In genomic region chr10:5293691-5294550, GRCh38 we compare ENCODE assay signal across 8 cellular contexts.
DNase-seq lines count a peak whose midpoint lies in the region; ATAC-seq and TF ChIP-seq lines count a peak whose summit lies in the region.

No MANE protein-coding gene starts in this region.

- no peaks in the 10 kb centered on the region for H3K79me2 ChIP-seq in GM23338 (replicated peaks; ENCODE audit: insufficient read depth)

- H3K27me3 Mint-ChIP-seq in GM23338 (ENCODE audit: insufficient read depth, low read depth, poor library complexity), result no peaks in the 10 kb centered on the region
- H3K27me3 Mint-ChIP-seq in activated T-helper 1 cell treated with anti-CD3 and anti-CD28 coated beads, Interleukin-12 subunit alpha, Interleukin-12 subunit beta, Interleukin-2, Interleukin-4 antibody, amounts not matched to agents 30 ng/mL and 10 ng/mL and 1 ng/mL, durations not matched to agents 14 hours and 24 hours and 36 hours (ENCODE audit: insufficient read depth), result no peaks in the 10 kb centered on the region

- H3K9me2 ChIP-seq in GM23338 (ENCODE audit: insufficient read depth), result no peaks in the 10 kb centered on the region

- no peaks in the 10 kb centered on the region for H4K20me1 ChIP-seq in BLaER1 treated with 17β-estradiol and CSF1 and Interleukin-3, amounts not matched to agents 10 nM and 100 nM
- no peaks in the 10 kb centered on the region for H4K20me1 ChIP-seq in GM23338 (replicated peaks; ENCODE audit: insufficient read depth)

- peak overlapping the region in 1 of 10 experiments; percentile 47; a peak in 4 of 20 replicates for H3K4me3 ChIP-seq in BLaER1 treated with 17β-estradiol and CSF1 and Interleukin-3, amounts not matched to agents 10 nM and 100 nM
- H3K4me3 ChIP-seq in GM23338 (no peak overlapping the region), spleen (peak overlapping the region in 1 of 8 donors; percentile 11)

- no peak overlapping the region for H3K4me3 Mint-ChIP-seq in GM23338
- peak overlapping the region; percentile 93 for H3K4me3 Mint-ChIP-seq in activated T-helper 1 cell treated with anti-CD3 and anti-CD28 coated beads, Interleukin-12 subunit alpha, Interleukin-12 subunit beta, Interleukin-2, Interleukin-4 antibody, amounts not matched to agents 30 ng/mL and 10 ng/mL and 1 ng/mL, durations not matched to agents 14 hours and 24 hours and 36 hours

- peak overlapping the region in 10 of 11 experiments; percentile 32 to 82 (median 62); a peak in 16 of 22 replicates for H3K9ac ChIP-seq in BLaER1 treated with 17β-estradiol and CSF1 and Interleukin-3, amounts not matched to agents 10 nM and 100 nM

- peaks cover 0 to 7% (median 0%) of the 10 kb centered on the region in 11 experiments; a peak in 1 of 22 replicates for H3K36me3 ChIP-seq in BLaER1 treated with 17β-estradiol and CSF1 and Interleukin-3, amounts not matched to agents 10 nM and 100 nM
- H3K36me3 ChIP-seq in GM23338 (ENCODE audit: insufficient read depth), result no peaks in the 10 kb centered on the region
- no peaks in the 10 kb centered on the region for H3K36me3 ChIP-seq in spleen

- ATAC-seq in GM23338 (peak; percentile 100), HG02642 (IDR thresholded peaks at IDR 0.05; ENCODE audit: poor library complexity, unreplicated experiment) (no peak)

- peaks cover 0 to 72% (median 10%) of the 10 kb centered on the region in 11 experiments; a peak in 15 of 22 replicates for H3K9me3 ChIP-seq in BLaER1 treated with 17β-estradiol and CSF1 and Interleukin-3, amounts not matched to agents 10 nM and 100 nM (replicated peaks in 1 of 11)
- H3K9me3 ChIP-seq in spleen, result peaks cover 0 to 3% (median 0%) of the 10 kb centered on the region in 8 donors

- H3K27me3 ChIP-seq in BLaER1 treated with 17β-estradiol and CSF1 and Interleukin-3, amounts not matched to agents 10 nM and 100 nM, result no peaks in the 10 kb centered on the region
- no peaks in the 10 kb centered on the region for H3K27me3 ChIP-seq in GM23338 (ENCODE audit: insufficient read depth)
- H3K27me3 ChIP-seq in spleen (replicated peaks in 1 of 7), result no peaks in the 10 kb centered on the region

- H3K27ac ChIP-seq in BLaER1 treated with 17β-estradiol and CSF1 and Interleukin-3, amounts not matched to agents 10 nM and 100 nM, result peak overlapping the region; percentile 7 to 99 (median 89); a peak in 21 of 22 replicates
- H3K27ac ChIP-seq in GM23338 (ENCODE audit: low read depth), result no peak overlapping the region
- H3K27ac ChIP-seq in spleen, result peak overlapping the region; percentile 15 to 84 (median 52)

- no peaks in the 10 kb centered on the region for H3F3A ChIP-seq in GM23338 (replicated peaks; ENCODE audit: low read depth)

- peak; percentile 71 to 98 for TF ChIP-seq CTCF in GM23338 (conservative IDR thresholded peaks at IDR 0.05; ENCODE audit: low read depth in 2 of 2)
- peak in 7 of 11 experiments; percentile 12 to 68 (median 46) for TF ChIP-seq CTCF in spleen (IDR thresholded peaks at IDR 0.05 in 8 of 11, conservative IDR thresholded peaks at IDR 0.05 in 3 of 11)

- H3K4me2 ChIP-seq in BLaER1 treated with 17β-estradiol and CSF1 and Interleukin-3, amounts not matched to agents 10 nM and 100 nM, result peak overlapping the region; percentile 48 to 85 (median 65)
- H3K4me2 ChIP-seq in GM23338, result no peak overlapping the region

- no peak overlapping the region for H3K27ac Mint-ChIP-seq in GM23338
- peak overlapping the region; percentile 100 for H3K27ac Mint-ChIP-seq in activated T-helper 1 cell treated with anti-CD3 and anti-CD28 coated beads, Interleukin-12 subunit alpha, Interleukin-12 subunit beta, Interleukin-2, Interleukin-4 antibody, amounts not matched to agents 30 ng/mL and 10 ng/mL and 1 ng/mL, durations not matched to agents 14 hours and 24 hours and 36 hours

- H2AFZ ChIP-seq in GM23338, result no peak overlapping the region

- peaks cover 27 to 93% (median 73%) of the 10 kb centered on the region in 10 experiments for H3K4me1 ChIP-seq in BLaER1 treated with 17β-estradiol and CSF1 and Interleukin-3, amounts not matched to agents 10 nM and 100 nM
- H3K4me1 ChIP-seq in GM23338 (ENCODE audit: insufficient read depth) (peaks cover 6% of the 10 kb centered on the region), spleen (peaks cover 0 to 67% (median 11%) of the 10 kb centered on the region in 6 donors)

- DNase-seq in GM23338 (ENCODE audit: low spot score) (peak; percentile 95), OCI-M1 (lab: John Stamatoyannopoulos, UW) (peak; percentile 62), cardiac septum (ENCODE audit: low spot score) (peak; percentile 92), spleen (peak; percentile 87), NCI-H524 treated with DMSO at 0.1 percent for 48 hours (lab: John Stamatoyannopoulos, UW) (no peak)
- DNase-seq in activated T-helper 1 cell treated with anti-CD3 and anti-CD28 coated beads, Interleukin-12 subunit alpha, Interleukin-12 subunit beta, Interleukin-2, Interleukin-4 antibody, amounts not matched to agents 30 ng/mL and 10 ng/mL and 1 ng/mL, durations not matched to agents 14 hours and 24 hours and 36 hours (ENCODE audit: low spot score), result peak; percentile 73

- H3K36me3 Mint-ChIP-seq in GM23338 (ENCODE audit: low read depth), result no peaks in the 10 kb centered on the region; the same call in 2 of the 3 replicates
- peaks cover 35% of the 10 kb centered on the region for H3K36me3 Mint-ChIP-seq in activated T-helper 1 cell treated with anti-CD3 and anti-CD28 coated beads, Interleukin-12 subunit alpha, Interleukin-12 subunit beta, Interleukin-2, Interleukin-4 antibody, amounts not matched to agents 30 ng/mL and 10 ng/mL and 1 ng/mL, durations not matched to agents 14 hours and 24 hours and 36 hours (ENCODE audit: low read depth)

- peaks cover 23% of the 10 kb centered on the region for H3K4me1 Mint-ChIP-seq in GM23338
- peaks cover 82% of the 10 kb centered on the region for H3K4me1 Mint-ChIP-seq in activated T-helper 1 cell treated with anti-CD3 and anti-CD28 coated beads, Interleukin-12 subunit alpha, Interleukin-12 subunit beta, Interleukin-2, Interleukin-4 antibody, amounts not matched to agents 30 ng/mL and 10 ng/mL and 1 ng/mL, durations not matched to agents 14 hours and 24 hours and 36 hours (ENCODE audit: low read depth)

- intact Hi-C loops in activated T-helper 1 cell treated with anti-CD3 and anti-CD28 coated beads, Interleukin-12 subunit alpha, Interleukin-12 subunit beta, Interleukin-2, Interleukin-4 antibody, amounts not matched to agents 30 ng/mL and 10 ng/mL and 1 ng/mL, durations not matched to agents 14 hours and 24 hours and 36 hours (cut with micrococcal nuclease), result loop anchor here (2.0 to 10.0 kb wide), 3 partner anchors 153 to 521 kb away; partner anchors contain the start of genes GDI2 and TASOR2
- intact Hi-C loops in cardiac septum (cut with DNase I), result no loop called here
- intact Hi-C loops in spleen (cut with DNase I; ENCODE audit: low total_unique reads), result no loop called here

- WGBS in spleen, 5 donors, result 44 to 56% (median 48%) methylated on average over 15 of the region's 15 CpGs

- TF ChIP-seq POLR2A in spleen (IDR thresholded peaks at IDR 0.05), result no peak

- no peaks in the 10 kb centered on the region; the same call in 1 of the 3 replicates for H3K9me3 Mint-ChIP-seq in GM23338
- peaks cover 13% of the 10 kb centered on the region for H3K9me3 Mint-ChIP-seq in activated T-helper 1 cell treated with anti-CD3 and anti-CD28 coated beads, Interleukin-12 subunit alpha, Interleukin-12 subunit beta, Interleukin-2, Interleukin-4 antibody, amounts not matched to agents 30 ng/mL and 10 ng/mL and 1 ng/mL, durations not matched to agents 14 hours and 24 hours and 36 hours

TF ChIP-seq in GM23338, 12 proteins besides CTCF, POLR2A, EP300 and RAD21 (continues in another document):
- no peak for TF ChIP-seq CREB1 (CRISPR knock-in tag; IDR thresholded peaks at IDR 0.05; ENCODE audit: low read depth)
- 0 out of 2 replicates have a peak, but pooled peaks have one; percentile 52 for TF ChIP-seq ZNF114 (CRISPR knock-in tag; IDR thresholded peaks at IDR 0.05)
- TF ChIP-seq ZNF331 (CRISPR knock-in tag; IDR thresholded peaks at IDR 0.05; ENCODE audit: low read depth), result no peak
- no peak for TF ChIP-seq JUNB (IDR thresholded peaks at IDR 0.05; ENCODE audit: unreplicated experiment)
- no peak for TF ChIP-seq EZH2 (IDR thresholded peaks at IDR 0.05; ENCODE audit: low read depth, unreplicated experiment)
- TF ChIP-seq STAT1 (IDR thresholded peaks at IDR 0.05; ENCODE audit: unreplicated experiment), result no peak
- no peak for TF ChIP-seq EZH2phosphoT487 (IDR thresholded peaks at IDR 0.05; ENCODE audit: unreplicated experiment)
- TF ChIP-seq POLR2AphosphoS5 (IDR thresholded peaks at IDR 0.05; ENCODE audit: low read depth), result no peak
